Comparison of ENCODE assay signal across 29 cellular contexts in genomic region chr10:16927536-16927935, GRCh38.
"Had no signal": no experiment of that assay in that cellular context is flagged by ENCODE, and none has a peak within 500 bp of the region (broad histone marks: within the 10 kb centered on the region; RNA-seq: fewer than 3 reads in every experiment).

No MANE protein-coding gene starts in this region.

- H3K27me3 ChIP-seq: gastroesophageal sphincter, heart left ventricle, hepatocyte, left lung, neutrophil, right atrium auricular region, testis, tibial artery, upper lobe of left lung had no signal

- H3K27me3 Mint-ChIP-seq: stimulated activated memory B cell treated with anti-CD40 and anti-IgM and Interleukin-4, amounts not matched to agents 10 μg/mL and 1 μg/mL and 100 μg/mL, for 72 hours had no signal

- H3K4me3 ChIP-seq: dorsolateral prefrontal cortex, gastroesophageal sphincter, heart left ventricle, hepatocyte, left lung, mucosa of descending colon, prostate gland, right atrium auricular region, testis, tibial artery, upper lobe of left lung had no signal

- FAIRE-seq: colon, kidney, urothelium cell line had no signal

- H3K27ac ChIP-seq: dorsolateral prefrontal cortex, epithelial cell of prostate, gastroesophageal sphincter, heart left ventricle, hepatocyte, left lung, neutrophil, prostate gland, right atrium auricular region, testis, tibial artery, upper lobe of left lung had no signal

- H3K4me1 Mint-ChIP-seq: stimulated activated memory B cell treated with anti-CD40 and anti-IgM and Interleukin-4, amounts not matched to agents 10 μg/mL and 1 μg/mL and 100 μg/mL, for 72 hours had no signal

- H3K36me3 Mint-ChIP-seq: mesothelial cell of epicardium had no signal

- H2AFZ ChIP-seq: hepatocyte had no signal

- H3K79me2 ChIP-seq: hepatocyte had no signal

- H3K27ac Mint-ChIP-seq: mesothelial cell of epicardium; naive thymus-derived CD4-positive, alpha-beta T cell; nephron; stimulated activated memory B cell treated with anti-CD40 and anti-IgM and Interleukin-4, amounts not matched to agents 10 μg/mL and 1 μg/mL and 100 μg/mL, for 72 hours had no signal

- H3K4me2 ChIP-seq: hepatocyte had no signal

- H3K9me3 Mint-ChIP-seq: mesothelial cell of epicardium; nephron; stimulated activated memory B cell treated with anti-CD40 and anti-IgM and Interleukin-4, amounts not matched to agents 10 μg/mL and 1 μg/mL and 100 μg/mL, for 72 hours had no signal

- H3K9me3 ChIP-seq: gastroesophageal sphincter, heart left ventricle, left lung, mucosa of descending colon, neutrophil, prostate gland, right atrium auricular region, testis, tibial artery, upper lobe of left lung had no signal

- DNase-seq: cerebellar nuclear complex; dorsolateral prefrontal cortex; effector CD4-positive, alpha-beta T cell; foreskin fibroblast; heart left ventricle; kidney; left lung; mesenchymal stem cell; mucosa of descending colon; naive thymus-derived CD4-positive, alpha-beta T cell; stimulated activated CD4-positive, alpha-beta T cell treated with anti-CD3 and anti-CD28 coated beads, Interleukin-2, amount 100 ng/mL, for 24 hours; stimulated activated CD4-positive, alpha-beta T cell treated with anti-CD3 and anti-CD28 coated beads, Interleukin-4, amount 100 ng/mL, for 24 hours; stimulated activated naive CD8-positive, alpha-beta T cell treated with anti-CD3 and anti-CD28 coated beads, Interleukin-15, Interleukin-2, amounts not matched to agents 100 U/mL and 50 U/mL, for 24 hours; substantia nigra; testis; tibial artery; upper lobe of left lung had no signal

- H3K36me3 ChIP-seq: gastroesophageal sphincter, heart left ventricle, left lung, neutrophil, prostate gland, right atrium auricular region, tibial artery, upper lobe of left lung had no signal

- H3K4me1 ChIP-seq: gastroesophageal sphincter, heart left ventricle, left lung, prostate gland, right atrium auricular region, testis, upper lobe of left lung had no signal

- ATAC-seq: esophagus mucosa; gastroesophageal sphincter; heart left ventricle; left lung; mucosa of descending colon; naive thymus-derived CD4-positive, alpha-beta T cell; stimulated activated memory B cell treated with anti-CD40 and anti-IgM and Interleukin-4, amounts not matched to agents 10 μg/mL and 1 μg/mL and 100 μg/mL, for 72 hours; stimulated activated naive CD8-positive, alpha-beta T cell treated with anti-CD3 and anti-CD28 coated beads, Interleukin-15, Interleukin-2, amounts not matched to agents 100 U/mL and 50 U/mL, for 24 hours had no signal

- H3K4me3 Mint-ChIP-seq: mesothelial cell of epicardium; naive thymus-derived CD4-positive, alpha-beta T cell; nephron; stimulated activated memory B cell treated with anti-CD40 and anti-IgM and Interleukin-4, amounts not matched to agents 10 μg/mL and 1 μg/mL and 100 μg/mL, for 72 hours had no signal
